ENCODE assay signal across 1 cellular context in the genomic region with DNA sequence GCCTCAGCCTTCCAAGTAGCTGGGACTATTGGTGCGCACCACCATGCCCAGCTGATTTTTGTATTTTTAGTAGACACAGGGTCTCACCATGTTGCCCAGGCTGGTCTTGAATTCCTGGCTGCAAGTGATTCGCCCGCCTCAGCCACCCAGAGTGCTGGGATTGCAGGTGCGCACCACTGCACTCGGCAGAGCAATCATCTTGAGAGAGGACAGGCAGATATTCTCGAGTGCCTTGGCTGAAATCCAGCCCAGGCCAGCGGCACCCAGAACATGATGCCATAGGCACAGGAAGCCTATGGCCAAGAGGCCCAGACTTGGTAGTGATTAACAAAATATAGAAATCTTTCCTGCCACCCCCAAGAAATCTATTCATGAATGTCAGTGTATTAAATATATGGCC.
TF ChIP-seq lines count a peak whose summit lies in the region.

No MANE protein-coding gene starts in this region.

TF ChIP-seq in endothelial cell of umbilical vein, 7 proteins besides CTCF, POLR2A, EP300 and RAD21 (continued from another document):
- TF ChIP-seq, protein P1, sequence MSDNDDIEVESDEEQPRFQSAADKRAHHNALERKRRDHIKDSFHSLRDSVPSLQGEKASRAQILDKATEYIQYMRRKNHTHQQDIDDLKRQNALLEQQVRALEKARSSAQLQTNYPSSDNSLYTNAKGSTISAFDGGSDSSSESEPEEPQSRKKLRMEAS (IDR thresholded peaks at IDR 0.05; ENCODE audit: insufficient read depth, insufficient read length): no peak
- no peak for TF ChIP-seq FOS (IDR thresholded peaks at IDR 0.05; ENCODE audit: borderline replicate concordance, insufficient read depth, low read length)
